15 cellular contexts compared by ENCODE assay signal in the genomic region with DNA sequence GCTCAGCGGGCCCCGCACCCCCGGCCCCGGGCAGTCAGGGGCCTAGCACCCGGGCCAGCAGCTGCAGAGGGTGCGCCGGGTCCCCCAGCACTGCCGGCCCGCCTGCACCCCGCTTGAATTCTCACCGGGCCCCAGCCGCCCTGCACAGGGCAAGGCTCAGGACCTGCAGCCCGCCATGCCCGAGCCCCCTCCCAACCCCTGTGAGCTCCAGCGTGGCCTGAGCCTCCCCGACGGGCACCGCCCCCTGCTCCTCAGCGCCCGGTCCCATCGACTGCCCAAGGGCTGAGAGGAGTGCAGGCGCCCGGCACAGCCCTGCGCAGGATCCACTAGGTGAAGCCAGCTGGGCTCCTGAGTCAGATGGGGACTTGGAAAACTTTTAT. TPM values are rescaled to one million over a fixed set of nuclear protein-coding genes. Genes with fewer than 3 reads are reported as not detected.
DNase-seq lines count a peak whose midpoint lies in the region; ATAC-seq, FAIRE-seq and TF ChIP-seq lines count a peak whose summit lies in the region.
"Had no signal": no experiment of that assay in that cellular context is flagged by ENCODE, and none has a peak within 500 bp of the region (broad histone marks: within the 10 kb centered on the region; RNA-seq: fewer than 3 reads in every experiment).

No MANE protein-coding gene starts in this region.

- H3K36me3 Mint-ChIP-seq in activated T-cell treated with anti-CD3 and anti-CD28 coated beads, Interleukin-2, amount 50 U/mL, for 4 hours (ENCODE audit: insufficient read depth) = peaks cover 11% of the 10 kb centered on the region

- TF ChIP-seq CTCF in LNCaP clone FGC (IDR thresholded peaks at IDR 0.05; ENCODE audit: control insufficient read depth, extremely low read depth, insufficient read depth) = no peak
- no peak for TF ChIP-seq CTCF in spleen (IDR thresholded peaks at IDR 0.05 in 8 of 11, conservative IDR thresholded peaks at IDR 0.05 in 3 of 11)

- FAIRE-seq in small intestine (lab: Jason Lieb, UNC) = no peak
- FAIRE-seq: G401.6 had no signal

- ATAC-seq in activated T-cell treated with anti-CD3 and anti-CD28 coated beads, Interleukin-2, amount 50 U/mL, for 4 hours = no peak
- no peak for ATAC-seq in GM19463 (IDR thresholded peaks at IDR 0.05; ENCODE audit: unreplicated experiment)
- ATAC-seq: lower lobe of right lung had no signal

- 93 to 100% (median 97%) methylated on average over 5 to 24 of the region's 24 CpGs for WGBS in spleen, 5 donors
- 95 to 99% (median 98%) methylated on average over 10 to 24 of the region's 24 CpGs for WGBS in small intestine, 3 donors

- TF ChIP-seq POLR2A in spleen (IDR thresholded peaks at IDR 0.05) = no peak

- H3K27ac ChIP-seq in spleen (peak overlapping the region in 2 of 8 donors; percentile 89), small intestine (ENCODE audit: low read depth in 1 of 2, low read length in 1 of 2) (no peak overlapping the region)

- H3K27me3 Mint-ChIP-seq in activated T-cell treated with anti-CD3 and anti-CD28 coated beads, Interleukin-2, amount 50 U/mL, for 4 hours (ENCODE audit: low read depth) = no peaks in the 10 kb centered on the region

- no peak for DNase-seq in activated T-cell treated with anti-CD3 and anti-CD28 coated beads, Interleukin-2, amount 50 U/mL, for 4 hours
- DNase-seq in activated T-cell treated with anti-CD3 and anti-CD28 coated beads, Interleukin-2, amount 50 U/mL, for 1 hour = no peak
- DNase-seq in LNCaP clone FGC (ENCODE audit: low read depth) = no peak
- DNase-seq in ecto neural progenitor cell (ENCODE audit: low spot score) = peak; percentile 44
- DNase-seq in spleen = peak; percentile 77
- no peak for DNase-seq in small intestine
- DNase-seq in activated effector memory CD4-positive, alpha-beta T cell treated with anti-CD3 and anti-CD28 coated beads, Interleukin-2, amount 50 U/mL, for 16 hours = no peak
- DNase-seq: hypothalamus; lower lobe of right lung; NCI-H1417; NCI-H510A; RPMI8226; stimulated activated CD4-positive, alpha-beta T cell treated with anti-CD3 and anti-CD28 coated beads, Interleukin-2, amount 100 ng/mL, for 24 hours had no signal

- H3K4me1 ChIP-seq in spleen (peaks cover 7 to 65% (median 42%) of the 10 kb centered on the region in 6 donors), small intestine (ENCODE audit: control insufficient read depth in 2 of 2, insufficient read depth in 1 of 2, low read depth in 1 of 2, low read length in 1 of 2) (peaks cover 2 to 4% of the 10 kb centered on the region in 2 donors)

- H3K9me3 ChIP-seq in spleen (no peaks in the 10 kb centered on the region), small intestine (ENCODE audit: control insufficient read depth, low read depth) (no peaks in the 10 kb centered on the region)
- H3K9me3 ChIP-seq: lower lobe of right lung had no signal

- intact Hi-C loops in spleen (cut with DNase I; ENCODE audit: low total_unique reads) = loop anchor here (5.0 kb wide), 1 partner anchor 45 kb away; a partner anchor contains a TSS

- H3K4me3 Mint-ChIP-seq in activated T-cell treated with anti-CD3 and anti-CD28 coated beads, Interleukin-2, amount 50 U/mL, for 4 hours = peak overlapping the region; percentile 64

- H3K9me3 Mint-ChIP-seq in activated T-cell treated with anti-CD3 and anti-CD28 coated beads, Interleukin-2, amount 50 U/mL, for 4 hours = no peaks in the 10 kb centered on the region

- no peaks in the 10 kb centered on the region for H3K27me3 ChIP-seq in spleen (replicated peaks in 1 of 7)
- H3K27me3 ChIP-seq in small intestine (ENCODE audit: control insufficient read depth in 2 of 2, insufficient read depth in 2 of 2, low read length in 2 of 2) = no peaks in the 10 kb centered on the region

- H3K36me3 ChIP-seq in spleen (peaks cover 0 to 34% (median 2%) of the 10 kb centered on the region in 6 donors), small intestine (ENCODE audit: control insufficient read depth in 2 of 2, insufficient read depth in 2 of 2, low read length in 2 of 2) (peaks cover 0 to 2% of the 10 kb centered on the region in 2 donors)
- H3K36me3 ChIP-seq: lower lobe of right lung had no signal

- H3K4me3 ChIP-seq in LNCaP clone FGC (ENCODE audit: low read depth, low read length) (peak overlapping the region; percentile 72), spleen (peak overlapping the region in 1 of 8 donors; percentile 78), small intestine (ENCODE audit: low read depth in 1 of 2, low read length in 2 of 2) (no peak overlapping the region)

- H3K4me1 Mint-ChIP-seq in activated T-cell treated with anti-CD3 and anti-CD28 coated beads, Interleukin-2, amount 50 U/mL, for 4 hours (ENCODE audit: low read depth) = peaks cover 28% of the 10 kb centered on the region

RNA-seq across cellular contexts. Expression of a gene that starts 1.7 kb away (rescaled TPM):
- total RNA-seq in activated T-cell treated with anti-CD3 and anti-CD28 coated beads, Interleukin-2, amount 50 U/mL, for 4 hours = 10 to 100 TPM; 29.5 to 37.4 (median 36.5) TPM
- 10 to 100 TPM in 4 of 7 donors, 1 to 10 TPM in 3; 5.2 to 13.6 (median 10.0) TPM for total RNA-seq in spleen
- 1 to 10 TPM; 1.3 to 2.9 (median 2.7) TPM for polyA plus RNA-seq in spleen
- 1 to 10 TPM in 2 of 3 donors, under 1 TPM in 1; 0.45 to 9.7 (median 1.4) TPM for polyA plus RNA-seq in small intestine

RNA-seq across cellular contexts. Expression of a gene that starts 44.1 kb away (rescaled TPM):
- total RNA-seq in activated T-cell treated with anti-CD3 and anti-CD28 coated beads, Interleukin-2, amount 50 U/mL, for 4 hours = 10 to 100 TPM; 26.8 to 31.9 (median 28.0) TPM
- 100 to 1,000 TPM in 1 of 7 donors, 10 to 100 TPM in 6; 69.2 to 103 (median 91.5) TPM for total RNA-seq in spleen
- polyA plus RNA-seq in spleen (10 to 100 TPM; 18.5 to 29.3 (median 22.0) TPM), small intestine (10 to 100 TPM; 42.7 to 74.7 (median 62.4) TPM)

Comparison
In these comparisons a context has a peak if more than half of its experiments do, and no peak if none do; other contexts are left out.
1. DNase-seq: peak in ecto neural progenitor cell (single experiment) and spleen (single experiment); none in activated T-cell treated with anti-CD3 and anti-CD28 coated beads, Interleukin-2, amount 50 U/mL, for 4 hours (single experiment), activated T-cell treated with anti-CD3 and anti-CD28 coated beads, Interleukin-2, amount 50 U/mL, for 1 hour (single experiment), LNCaP clone FGC (single experiment), small intestine (single experiment) and activated effector memory CD4-positive, alpha-beta T cell treated with anti-CD3 and anti-CD28 coated beads, Interleukin-2, amount 50 U/mL, for 16 hours (single experiment).